Comparison of ENCODE assay signal across 34 cellular contexts in the genomic region with DNA sequence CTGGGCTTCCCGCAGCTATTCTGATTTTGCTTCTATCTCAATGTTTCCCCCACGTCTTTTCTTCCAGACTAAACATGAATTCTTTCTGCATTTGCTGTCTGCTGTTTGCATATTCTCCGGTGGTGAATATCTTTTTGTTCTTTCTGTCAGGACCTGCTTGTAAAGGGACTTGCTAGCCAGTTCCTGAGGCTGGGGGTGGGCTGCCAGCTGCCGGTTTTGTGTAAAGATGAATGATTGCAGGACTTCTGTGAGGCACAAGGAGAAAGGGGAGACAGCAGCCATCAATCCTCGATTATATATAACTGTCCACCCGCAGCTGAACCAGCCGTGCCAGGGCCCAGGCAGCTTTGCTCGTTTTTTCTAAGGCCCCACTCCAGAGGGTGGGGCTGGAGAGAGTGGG. TPM values are rescaled to one million over a fixed set of nuclear protein-coding genes. Genes with fewer than 3 reads are reported as not detected.
"Had no signal": no experiment of that assay in that cellular context is flagged by ENCODE, and none has a peak within 500 bp of the region (broad histone marks: within the 10 kb centered on the region; RNA-seq: fewer than 3 reads in every experiment).

No MANE protein-coding gene starts in this region.

- DNase-seq: activated CD4-positive, alpha-beta memory T cell treated with anti-CD3 and anti-CD28 coated beads for 36 hours; activated CD4-positive, alpha-beta T cell treated with anti-CD3 and anti-CD28 coated beads for 36 hours; activated CD4-positive, alpha-beta T cell treated with anti-CD3 and anti-CD28 coated beads, Interleukin-2, amount 10 ng/mL, durations not matched to agents 24 days and 14 days; activated CD4-positive, CD25-positive, alpha-beta regulatory T cell; activated CD4-positive, CD25-positive, alpha-beta regulatory T cell treated with anti-CD3 and anti-CD28 coated beads, Interleukin-2, amount 50 U/mL, for 72 hours; activated CD8-positive, alpha-beta memory T cell treated with anti-CD3 and anti-CD28 coated beads, Interleukin-2, amount 10 ng/mL, durations not matched to agents 7 days and 5 days; activated CD8-positive, alpha-beta memory T cell treated with anti-CD3 and anti-CD28 coated beads, Interleukin-2, amount 50 U/mL, for 4 hours; activated CD8-positive, alpha-beta T cell treated with anti-CD3 and anti-CD28 coated beads, Interleukin-2, amount 10 ng/mL, durations not matched to agents 7 days and 5 days; activated effector memory CD4-positive, alpha-beta T cell treated with anti-CD3 and anti-CD28 coated beads, Interleukin-2, amount 50 U/mL, for 16 hours; activated naive CD4-positive, alpha-beta T cell treated with anti-CD3 and anti-CD28 coated beads for 36 hours; activated naive CD8-positive, alpha-beta T cell treated with anti-CD3 and anti-CD28 coated beads for 36 hours; activated naive CD8-positive, alpha-beta T cell treated with anti-CD3 and anti-CD28 coated beads, Interleukin-2, amount 50 U/mL, for 24 hours; activated T-cell treated with anti-CD3 and anti-CD28 coated beads, Interleukin-2, amount 50 U/mL, for 1 hour; activated T-cell treated with anti-CD3 and anti-CD28 coated beads, Interleukin-2, amount 50 U/mL, for 48 hours; adrenal gland; amygdala; aorta; caudate nucleus; dorsolateral prefrontal cortex; effector memory CD4-positive, alpha-beta T cell; esophagus squamous epithelium; foreskin melanocyte; head of caudate nucleus; T-helper 2 cell had no signal

- H3K4me3 ChIP-seq: adrenal gland, coronary artery, dorsolateral prefrontal cortex, esophagus squamous epithelium had no signal

- H3K4me1 ChIP-seq: adrenal gland, esophagus squamous epithelium had no signal

- H3K36me3 ChIP-seq: adrenal gland, esophagus squamous epithelium had no signal

- H3K27ac ChIP-seq: adrenal gland, coronary artery, dorsolateral prefrontal cortex, epithelial cell of prostate, esophagus squamous epithelium had no signal

- H3K27me3 ChIP-seq: adrenal gland, esophagus squamous epithelium had no signal

- H3K9me3 ChIP-seq: adrenal gland, esophagus squamous epithelium had no signal

RNA-seq across cellular contexts. Expression of a gene that starts 33.3 kb away (rescaled TPM):
- total RNA-seq: activated CD4-positive, alpha-beta memory T cell treated with anti-CD3 and anti-CD28 coated beads for 36 hours; activated CD4-positive, alpha-beta T cell treated with anti-CD3 and anti-CD28 coated beads for 36 hours; activated CD4-positive, alpha-beta T cell treated with anti-CD3 and anti-CD28 coated beads, Interleukin-2, amount 10 ng/mL, durations not matched to agents 24 days and 14 days; activated CD8-positive, alpha-beta memory T cell treated with anti-CD3 and anti-CD28 coated beads for 36 hours; activated CD8-positive, alpha-beta memory T cell treated with anti-CD3 and anti-CD28 coated beads, Interleukin-2, amount 10 ng/mL, durations not matched to agents 7 days and 5 days; activated CD8-positive, alpha-beta T cell treated with anti-CD3 and anti-CD28 coated beads, Interleukin-2, amount 10 ng/mL, durations not matched to agents 7 days and 5 days; activated naive CD4-positive, alpha-beta T cell treated with anti-CD3 and anti-CD28 coated beads for 36 hours; activated naive CD8-positive, alpha-beta T cell treated with anti-CD3 and anti-CD28 coated beads for 36 hours; activated T-helper 1 cell treated with anti-CD3 and anti-CD28 coated beads, Interleukin-12 subunit alpha, Interleukin-12 subunit beta, Interleukin-2, Interleukin-4 antibody, amounts not matched to agents 30 ng/mL and 10 ng/mL and 1 ng/mL, durations not matched to agents 14 hours and 24 hours and 36 hours; activated T-helper 2 cell treated with anti-CD3 and anti-CD28 coated beads, Interferon-gamma antibody, Interleukin-2, Interleukin-4, amounts not matched to agents 10 μg/mL and 5 μg/mL and 100 μg/mL, durations not matched to agents 14 hours and 24 hours and 36 hours; adrenal gland; aorta; dorsolateral prefrontal cortex; endothelial cell of umbilical vein; esophagus squamous epithelium; fibroblast of lung; fibroblast of villous mesenchyme; T-helper 1 cell treated with Interleukin-12 subunit alpha and Interleukin-12 subunit beta and Interleukin-4 antibody, amounts not matched to agents 30 ng/mL and 1 ng/mL, for 36 hours had no signal
- polyA plus RNA-seq: adrenal gland, aorta, endothelial cell of umbilical vein, esophagus, fibroblast of lung had no signal

RNA-seq across cellular contexts. Expression of a gene that starts 54.1 kb away (rescaled TPM):
- total RNA-seq: activated CD4-positive, alpha-beta memory T cell treated with anti-CD3 and anti-CD28 coated beads for 36 hours; activated CD4-positive, alpha-beta T cell treated with anti-CD3 and anti-CD28 coated beads for 36 hours; activated CD4-positive, alpha-beta T cell treated with anti-CD3 and anti-CD28 coated beads, Interleukin-2, amount 10 ng/mL, durations not matched to agents 24 days and 14 days; activated CD8-positive, alpha-beta memory T cell treated with anti-CD3 and anti-CD28 coated beads for 36 hours; activated CD8-positive, alpha-beta memory T cell treated with anti-CD3 and anti-CD28 coated beads, Interleukin-2, amount 10 ng/mL, durations not matched to agents 7 days and 5 days; activated CD8-positive, alpha-beta T cell treated with anti-CD3 and anti-CD28 coated beads, Interleukin-2, amount 10 ng/mL, durations not matched to agents 7 days and 5 days; activated naive CD4-positive, alpha-beta T cell treated with anti-CD3 and anti-CD28 coated beads for 36 hours; activated naive CD8-positive, alpha-beta T cell treated with anti-CD3 and anti-CD28 coated beads for 36 hours; activated T-helper 1 cell treated with anti-CD3 and anti-CD28 coated beads, Interleukin-12 subunit alpha, Interleukin-12 subunit beta, Interleukin-2, Interleukin-4 antibody, amounts not matched to agents 30 ng/mL and 10 ng/mL and 1 ng/mL, durations not matched to agents 14 hours and 24 hours and 36 hours; activated T-helper 2 cell treated with anti-CD3 and anti-CD28 coated beads, Interferon-gamma antibody, Interleukin-2, Interleukin-4, amounts not matched to agents 10 μg/mL and 5 μg/mL and 100 μg/mL, durations not matched to agents 14 hours and 24 hours and 36 hours; adrenal gland; aorta; dorsolateral prefrontal cortex; endothelial cell of umbilical vein; esophagus squamous epithelium; fibroblast of lung; fibroblast of villous mesenchyme; T-helper 1 cell treated with Interleukin-12 subunit alpha and Interleukin-12 subunit beta and Interleukin-4 antibody, amounts not matched to agents 30 ng/mL and 1 ng/mL, for 36 hours had no signal
- polyA plus RNA-seq: adrenal gland, aorta, endothelial cell of umbilical vein, esophagus, fibroblast of lung had no signal
